ENCODE assay signal across 24 cellular contexts in the genomic region with DNA sequence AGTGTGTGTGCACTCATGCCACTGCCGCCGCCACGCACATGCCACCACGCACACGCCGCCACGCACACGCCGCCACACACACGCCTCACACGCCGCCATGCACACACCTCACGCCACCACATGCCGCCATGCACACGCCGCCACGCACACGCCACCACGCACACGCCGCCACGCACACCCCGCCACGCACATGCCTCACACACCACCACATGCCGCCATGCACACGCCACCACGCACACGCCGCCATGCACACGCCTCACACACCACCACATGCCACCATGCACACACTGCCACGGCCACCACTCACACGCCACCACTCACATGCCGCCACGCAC. TPM values are rescaled to one million over a fixed set of nuclear protein-coding genes. Genes with fewer than 3 reads are reported as not detected.
DNase-seq lines count a peak whose midpoint lies in the region; ATAC-seq and TF ChIP-seq lines count a peak whose summit lies in the region.
"Had no signal": no experiment of that assay in that cellular context is flagged by ENCODE, and none has a peak within 500 bp of the region (broad histone marks: within the 10 kb centered on the region; RNA-seq: fewer than 3 reads in every experiment).

No MANE protein-coding gene starts in this region.

- H3K27ac ChIP-seq in adrenal gland (no peak overlapping the region), osteoblast (ENCODE audit: low read depth, low read length) (no peak overlapping the region)
- H3K27ac ChIP-seq: 22Rv1, HL-60, Peyer's patch had no signal

- H3K4me2 ChIP-seq in osteoblast (ENCODE audit: insufficient read depth, low read length), result no peak overlapping the region

- H3K4me1 ChIP-seq in adrenal gland (replicated peaks in 1 of 2), result peaks cover 0 to 5% of the 10 kb centered on the region in 2 donors
- H3K4me1 ChIP-seq in osteoblast (ENCODE audit: insufficient read depth, low read length), result peaks cover 2% of the 10 kb centered on the region
- H3K4me1 ChIP-seq: HAP-1, Peyer's patch had no signal

- POLR2A ChIA-PET in activated CD4-positive, alpha-beta T cell treated with anti-CD3 and anti-CD28 coated beads, Interleukin-2, amount 10 ng/mL, durations not matched to agents 7 days and 5 days (lab: Charles Lee), result no interaction called here

- peaks cover 3% of the 10 kb centered on the region for H3K27me3 Mint-ChIP-seq in activated CD4-positive, alpha-beta T cell treated with anti-CD3 and anti-CD28 coated beads, Interleukin-2, amount 10 ng/mL, durations not matched to agents 7 days and 5 days
- H3K27me3 Mint-ChIP-seq in activated CD4-positive, alpha-beta T cell treated with anti-CD3 and anti-CD28 coated beads, Interleukin-2, amount 10 ng/mL, durations not matched to agents 24 days and 14 days, result peaks cover 3% of the 10 kb centered on the region
- H3K27me3 Mint-ChIP-seq in Calu3 (ENCODE audit: unreplicated experiment), result no peaks in the 10 kb centered on the region
- H3K27me3 Mint-ChIP-seq in activated T-helper 17 cell treated with anti-CD3 and anti-CD28 coated beads, Interleukin-2, amount 50 U/mL, for 72 hours, result no peaks in the 10 kb centered on the region
- peaks cover 4% of the 10 kb centered on the region for H3K27me3 Mint-ChIP-seq in nephron progenitor cell (ENCODE audit: low read depth, poor library complexity)
- peaks cover 0 to 4% of the 10 kb centered on the region in 2 donors for H3K27me3 Mint-ChIP-seq in natural killer cell treated with Interleukin-12 subunit alpha and Interleukin-12 subunit beta and Interleukin-15 and Interleukin-18, amount 100 ng/mL, for 72 hours

- peak overlapping the region; percentile 82 for H3K27ac Mint-ChIP-seq in activated CD4-positive, alpha-beta T cell treated with anti-CD3 and anti-CD28 coated beads, Interleukin-2, amount 10 ng/mL, durations not matched to agents 7 days and 5 days
- no peak overlapping the region for H3K27ac Mint-ChIP-seq in activated CD4-positive, alpha-beta T cell treated with anti-CD3 and anti-CD28 coated beads, Interleukin-2, amount 10 ng/mL, durations not matched to agents 24 days and 14 days
- H3K27ac Mint-ChIP-seq in Calu3 (ENCODE audit: unreplicated experiment), result peak overlapping the region; percentile 49
- H3K27ac Mint-ChIP-seq in activated T-helper 17 cell treated with anti-CD3 and anti-CD28 coated beads, Interleukin-2, amount 50 U/mL, for 72 hours, result peak overlapping the region; percentile 41
- H3K27ac Mint-ChIP-seq in nephron progenitor cell, result peak overlapping the region; percentile 88
- H3K27ac Mint-ChIP-seq in natural killer cell treated with Interleukin-12 subunit alpha and Interleukin-12 subunit beta and Interleukin-15 and Interleukin-18, amount 100 ng/mL, for 72 hours, result peak overlapping the region in 1 of 2 donors; percentile 60

- H3K9me3 ChIP-seq in adrenal gland (replicated peaks in 1 of 3), result no peaks in the 10 kb centered on the region
- H3K9me3 ChIP-seq in osteoblast (ENCODE audit: low read depth, low read length), result no peaks in the 10 kb centered on the region
- H3K9me3 ChIP-seq: HAP-1, MG63, Peyer's patch had no signal

- no peak for DNase-seq in activated CD4-positive, alpha-beta T cell treated with anti-CD3 and anti-CD28 coated beads, Interleukin-2, amount 10 ng/mL, durations not matched to agents 7 days and 5 days
- DNase-seq in activated CD4-positive, alpha-beta T cell treated with anti-CD3 and anti-CD28 coated beads, Interleukin-2, amount 10 ng/mL, durations not matched to agents 24 days and 14 days, result no peak
- DNase-seq in Calu3, result no peak
- DNase-seq in nephron progenitor cell, result no peak
- no peak for DNase-seq in adrenal gland
- DNase-seq in osteoblast (ENCODE audit: insufficient read length, low spot score, missing footprints), result no peak
- DNase-seq in natural killer cell treated with Interleukin-12 subunit alpha and Interleukin-12 subunit beta and Interleukin-15 and Interleukin-18, amount 100 ng/mL, for 72 hours (ENCODE audit: low spot score), result no peak
- DNase-seq: AML-193, COR-L47, GDM1, Kasumi-1, MG63, NCI-H1092, NCI-H1436 treated with DMSO at 0.1 percent for 48 hours, NCI-H2029 treated with DMSO at 0.1 percent for 48 hours, NCI-H2171, NCI-H446 treated with DMSO at 0.1 percent for 48 hours, SHP77 had no signal

- BruUV-seq in Calu3 (replicated peaks; lab: Mats Ljungman, UMichigan), result no TSS peak

- H3K4me3 ChIP-seq in adrenal gland, result no peak overlapping the region
- H3K4me3 ChIP-seq in osteoblast (ENCODE audit: insufficient read depth, low read length), result no peak overlapping the region
- H3K4me3 ChIP-seq: HAP-1, MG63, Peyer's patch had no signal

- peaks cover 0 to 20% of the 10 kb centered on the region in 2 donors for H3K36me3 ChIP-seq in adrenal gland (replicated peaks in 1 of 2)
- H3K36me3 ChIP-seq in osteoblast (ENCODE audit: insufficient read depth, low read length), result peaks cover 30% of the 10 kb centered on the region
- H3K36me3 ChIP-seq: HAP-1 had no signal

- H3K27me3 ChIP-seq in adrenal gland (no peaks in the 10 kb centered on the region), osteoblast (ENCODE audit: insufficient read depth, low read length) (no peaks in the 10 kb centered on the region)
- H3K27me3 ChIP-seq: MG63, Peyer's patch had no signal

- H3K9me3 Mint-ChIP-seq in activated CD4-positive, alpha-beta T cell treated with anti-CD3 and anti-CD28 coated beads, Interleukin-2, amount 10 ng/mL, durations not matched to agents 7 days and 5 days, result no peaks in the 10 kb centered on the region
- H3K9me3 Mint-ChIP-seq in activated CD4-positive, alpha-beta T cell treated with anti-CD3 and anti-CD28 coated beads, Interleukin-2, amount 10 ng/mL, durations not matched to agents 24 days and 14 days, result no peaks in the 10 kb centered on the region
- peaks cover 2% of the 10 kb centered on the region for H3K9me3 Mint-ChIP-seq in Calu3 (ENCODE audit: low read depth, unreplicated experiment)
- H3K9me3 Mint-ChIP-seq in activated T-helper 17 cell treated with anti-CD3 and anti-CD28 coated beads, Interleukin-2, amount 50 U/mL, for 72 hours, result no peaks in the 10 kb centered on the region
- H3K9me3 Mint-ChIP-seq in nephron progenitor cell, result no peaks in the 10 kb centered on the region
- no peaks in the 10 kb centered on the region for H3K9me3 Mint-ChIP-seq in natural killer cell treated with Interleukin-12 subunit alpha and Interleukin-12 subunit beta and Interleukin-15 and Interleukin-18, amount 100 ng/mL, for 72 hours
- H3K9me3 Mint-ChIP-seq: IgD-negative memory B cell had no signal

- no peak for ATAC-seq in activated T-helper 17 cell treated with anti-CD3 and anti-CD28 coated beads, Interleukin-2, amount 50 U/mL, for 72 hours (replicated peaks)
- no peak for ATAC-seq in natural killer cell treated with Interleukin-12 subunit alpha and Interleukin-12 subunit beta and Interleukin-15 and Interleukin-18, amount 100 ng/mL, for 72 hours

- H2AFZ ChIP-seq in osteoblast (ENCODE audit: low read length), result no peak overlapping the region

- H3K36me3 Mint-ChIP-seq in activated CD4-positive, alpha-beta T cell treated with anti-CD3 and anti-CD28 coated beads, Interleukin-2, amount 10 ng/mL, durations not matched to agents 7 days and 5 days (ENCODE audit: low read depth), result no peaks in the 10 kb centered on the region
- H3K36me3 Mint-ChIP-seq in activated CD4-positive, alpha-beta T cell treated with anti-CD3 and anti-CD28 coated beads, Interleukin-2, amount 10 ng/mL, durations not matched to agents 24 days and 14 days (ENCODE audit: low read depth), result peaks cover 8% of the 10 kb centered on the region
- peaks cover 48% of the 10 kb centered on the region for H3K36me3 Mint-ChIP-seq in Calu3 (ENCODE audit: insufficient read depth, unreplicated experiment)
- no peaks in the 10 kb centered on the region for H3K36me3 Mint-ChIP-seq in activated T-helper 17 cell treated with anti-CD3 and anti-CD28 coated beads, Interleukin-2, amount 50 U/mL, for 72 hours (ENCODE audit: low read depth)
- peaks cover 29% of the 10 kb centered on the region for H3K36me3 Mint-ChIP-seq in nephron progenitor cell (ENCODE audit: low read depth)
- H3K36me3 Mint-ChIP-seq in natural killer cell treated with Interleukin-12 subunit alpha and Interleukin-12 subunit beta and Interleukin-15 and Interleukin-18, amount 100 ng/mL, for 72 hours, result no peaks in the 10 kb centered on the region
- H3K36me3 Mint-ChIP-seq: IgD-negative memory B cell had no signal

- intact Hi-C loops in activated CD4-positive, alpha-beta T cell treated with anti-CD3 and anti-CD28 coated beads, Interleukin-2, amount 10 ng/mL, durations not matched to agents 24 days and 14 days (cut with micrococcal nuclease), result no loop called here
- intact Hi-C loops in Calu3 (cut with micrococcal nuclease; ENCODE audit: unreplicated experiment) (no loop called here), adrenal gland (cut with DNase I) (no loop called here)

- H3K79me2 ChIP-seq in osteoblast (ENCODE audit: insufficient read depth, low read length), result peaks cover 3% of the 10 kb centered on the region

- CTCF ChIA-PET in activated CD4-positive, alpha-beta T cell treated with anti-CD3 and anti-CD28 coated beads, Interleukin-2, amount 10 ng/mL, durations not matched to agents 7 days and 5 days (lab: Charles Lee), result no interaction called here
- CTCF ChIA-PET in Calu3 (lab: Charles Lee), result no interaction called here

- no peak for TF ChIP-seq POLR2A in adrenal gland (IDR thresholded peaks at IDR 0.05)

- H4K20me1 ChIP-seq in osteoblast (ENCODE audit: insufficient read depth, low read length), result no peaks in the 10 kb centered on the region

- H3K4me1 Mint-ChIP-seq in activated CD4-positive, alpha-beta T cell treated with anti-CD3 and anti-CD28 coated beads, Interleukin-2, amount 10 ng/mL, durations not matched to agents 7 days and 5 days, result peaks cover 3% of the 10 kb centered on the region
- H3K4me1 Mint-ChIP-seq in activated CD4-positive, alpha-beta T cell treated with anti-CD3 and anti-CD28 coated beads, Interleukin-2, amount 10 ng/mL, durations not matched to agents 24 days and 14 days, result peaks cover 3% of the 10 kb centered on the region
- peaks cover 7% of the 10 kb centered on the region for H3K4me1 Mint-ChIP-seq in Calu3 (ENCODE audit: low read depth, unreplicated experiment)
- peaks cover 9% of the 10 kb centered on the region for H3K4me1 Mint-ChIP-seq in activated T-helper 17 cell treated with anti-CD3 and anti-CD28 coated beads, Interleukin-2, amount 50 U/mL, for 72 hours
- peaks cover 6% of the 10 kb centered on the region for H3K4me1 Mint-ChIP-seq in nephron progenitor cell
- peaks cover 0 to 6% of the 10 kb centered on the region in 2 donors for H3K4me1 Mint-ChIP-seq in natural killer cell treated with Interleukin-12 subunit alpha and Interleukin-12 subunit beta and Interleukin-15 and Interleukin-18, amount 100 ng/mL, for 72 hours (ENCODE audit: low read depth in 2 of 2)

- TF ChIP-seq CTCF in Calu3 (IDR thresholded peaks at IDR 0.05; ENCODE audit: unreplicated experiment), result no peak
- no peak for TF ChIP-seq CTCF in nephron progenitor cell (IDR thresholded peaks at IDR 0.05)
- no peak for TF ChIP-seq CTCF in adrenal gland (IDR thresholded peaks at IDR 0.05)
- TF ChIP-seq CTCF in osteoblast (IDR thresholded peaks at IDR 0.05; ENCODE audit: extremely low read depth, low read depth, low read length), result no peak

- no peak overlapping the region for H3K4me3 Mint-ChIP-seq in activated CD4-positive, alpha-beta T cell treated with anti-CD3 and anti-CD28 coated beads, Interleukin-2, amount 10 ng/mL, durations not matched to agents 7 days and 5 days
- H3K4me3 Mint-ChIP-seq in activated CD4-positive, alpha-beta T cell treated with anti-CD3 and anti-CD28 coated beads, Interleukin-2, amount 10 ng/mL, durations not matched to agents 24 days and 14 days, result no peak overlapping the region
- no peak overlapping the region for H3K4me3 Mint-ChIP-seq in Calu3 (ENCODE audit: low read depth, unreplicated experiment)
- no peak overlapping the region for H3K4me3 Mint-ChIP-seq in activated T-helper 17 cell treated with anti-CD3 and anti-CD28 coated beads, Interleukin-2, amount 50 U/mL, for 72 hours
- H3K4me3 Mint-ChIP-seq in nephron progenitor cell, result no peak overlapping the region
- H3K4me3 Mint-ChIP-seq in natural killer cell treated with Interleukin-12 subunit alpha and Interleukin-12 subunit beta and Interleukin-15 and Interleukin-18, amount 100 ng/mL, for 72 hours, result no peak overlapping the region

- 95 to 98% (median 97%) methylated on average over 34 of the region's 34 CpGs for WGBS in adrenal gland, 4 donors

RNA-seq across cellular contexts. Expression of a gene that starts 6.3 kb away (rescaled TPM):
- under 1 TPM; 0.60 to 0.77 TPM for total RNA-seq in activated CD4-positive, alpha-beta T cell treated with anti-CD3 and anti-CD28 coated beads, Interleukin-2, amount 10 ng/mL, durations not matched to agents 7 days and 5 days
- 2.4 and 2.5 TPM in 2 replicates for total RNA-seq in activated CD4-positive, alpha-beta T cell treated with anti-CD3 and anti-CD28 coated beads, Interleukin-2, amount 10 ng/mL, durations not matched to agents 24 days and 14 days
- total RNA-seq in Calu3 (2022) (12.8 and 13.8 TPM in 2 replicates), adrenal gland (10 to 100 TPM in 2 of 8 donors, 1 to 10 TPM in 6; 6.3 to 13.4 (median 8.4) TPM), osteoblast (11.5 and 12.3 TPM in 2 replicates)
- total RNA-seq in activated T-helper 17 cell treated with anti-CD3 and anti-CD28 coated beads, Interleukin-2, amount 50 U/mL, for 72 hours, result under 1 TPM; 0.54 to 0.85 TPM
- polyA plus RNA-seq in adrenal gland, result 10 to 100 TPM; 11.1 to 22.5 (median 19.9) TPM
- total RNA-seq in natural killer cell treated with Interleukin-12 subunit alpha and Interleukin-12 subunit beta and Interleukin-15 and Interleukin-18, amount 100 ng/mL, for 72 hours, result 1 to 10 TPM; 1.2 to 1.5 TPM

RNA-seq across cellular contexts. Expression of a gene that starts 13.7 kb away (rescaled TPM):
- total RNA-seq in activated CD4-positive, alpha-beta T cell treated with anti-CD3 and anti-CD28 coated beads, Interleukin-2, amount 10 ng/mL, durations not matched to agents 7 days and 5 days, result not detected
- total RNA-seq in activated CD4-positive, alpha-beta T cell treated with anti-CD3 and anti-CD28 coated beads, Interleukin-2, amount 10 ng/mL, durations not matched to agents 24 days and 14 days, result 0.02 TPM in 2 replicates
- total RNA-seq in Calu3 (2022) (42.0 and 56.5 TPM in 2 replicates), adrenal gland (10 to 100 TPM in 2 of 8 donors, 1 to 10 TPM in 4, under 1 TPM in 2; 0.69 to 16.0 (median 4.1) TPM), osteoblast (30.8 and 31.8 TPM in 2 replicates)
- under 1 TPM; 0.05 to 0.06 TPM for total RNA-seq in activated T-helper 17 cell treated with anti-CD3 and anti-CD28 coated beads, Interleukin-2, amount 50 U/mL, for 72 hours
- polyA plus RNA-seq in adrenal gland, result 1 to 10 TPM; 1.8 to 6.5 (median 4.4) TPM
- total RNA-seq in natural killer cell treated with Interleukin-12 subunit alpha and Interleukin-12 subunit beta and Interleukin-15 and Interleukin-18, amount 100 ng/mL, for 72 hours, result not detected

RNA-seq across cellular contexts. Expression of a gene that starts 29.0 kb away (rescaled TPM):
- 10 to 100 TPM; 53.0 to 56.6 TPM for total RNA-seq in activated CD4-positive, alpha-beta T cell treated with anti-CD3 and anti-CD28 coated beads, Interleukin-2, amount 10 ng/mL, durations not matched to agents 7 days and 5 days
- 64.6 and 66.3 TPM in 2 replicates for total RNA-seq in activated CD4-positive, alpha-beta T cell treated with anti-CD3 and anti-CD28 coated beads, Interleukin-2, amount 10 ng/mL, durations not matched to agents 24 days and 14 days
- total RNA-seq in Calu3 (2022), result 28.9 and 32.4 TPM in 2 replicates
- total RNA-seq in activated T-helper 17 cell treated with anti-CD3 and anti-CD28 coated beads, Interleukin-2, amount 50 U/mL, for 72 hours, result 10 to 100 TPM; 49.2 to 58.6 TPM
- 1 to 10 TPM in 7 of 8 donors, under 1 TPM in 1; 0.66 to 6.1 (median 3.9) TPM for total RNA-seq in adrenal gland
- polyA plus RNA-seq in adrenal gland, result 1 to 10 TPM; 1.9 to 6.8 (median 4.9) TPM
- 13.3 and 13.8 TPM in 2 replicates for total RNA-seq in osteoblast
- 10 to 100 TPM; 39.9 to 71.5 TPM for total RNA-seq in natural killer cell treated with Interleukin-12 subunit alpha and Interleukin-12 subunit beta and Interleukin-15 and Interleukin-18, amount 100 ng/mL, for 72 hours
